1 cellular context compared by ENCODE assay signal in genomic region chr2:27875089-27875881, GRCh38.
A peak's percentile ranks its signal among the peaks of the same experiment; 100 is the strongest.
TF ChIP-seq lines count a peak whose summit lies in the region.

No MANE protein-coding gene starts in this region.

TF ChIP-seq in HepG2, 621 proteins besides CTCF, POLR2A, EP300 and RAD21 (continued from another document and continues in another):
- no peak for TF ChIP-seq ZNF142 (CRISPR knock-in tag; IDR thresholded peaks at IDR 0.05)
- TF ChIP-seq ZNF362 (CRISPR knock-in tag; IDR thresholded peaks at IDR 0.05; ENCODE audit: borderline replicate concordance) = no peak
- TF ChIP-seq ZNF800 (CRISPR knock-in tag; IDR thresholded peaks at IDR 0.05) = 0 out of 2 replicates have a peak, but pooled peaks have one; percentile 0
- peak; percentile 25 for TF ChIP-seq CEBPG (CRISPR knock-in tag; IDR thresholded peaks at IDR 0.05)
- TF ChIP-seq HNRNPUL1 (IDR thresholded peaks at IDR 0.05; ENCODE audit: low read depth, low read length) = no peak
- no peak for TF ChIP-seq NFAT5 (CRISPR knock-in tag; IDR thresholded peaks at IDR 0.05)
- TF ChIP-seq GLMP (CRISPR knock-in tag; IDR thresholded peaks at IDR 0.05; ENCODE audit: borderline replicate concordance) = no peak
- TF ChIP-seq HOXD1 (CRISPR knock-in tag; IDR thresholded peaks at IDR 0.05) = 0 out of 2 replicates have a peak, but pooled peaks have one; percentile 30
- no peak for TF ChIP-seq ZBTB4 (CRISPR knock-in tag; IDR thresholded peaks at IDR 0.05; ENCODE audit: borderline replicate concordance)
- peak; percentile 97 for TF ChIP-seq ARID5B (CRISPR knock-in tag; IDR thresholded peaks at IDR 0.05)
- TF ChIP-seq SETDB1 (CRISPR knock-in tag; IDR thresholded peaks at IDR 0.05; ENCODE audit: borderline replicate concordance) = no peak
- TF ChIP-seq CREB1 (IDR thresholded peaks at IDR 0.05) = peak; percentile 38; the same call in 1 of the 2 replicates
- peak; percentile 82 for TF ChIP-seq CREB1 (CRISPR knock-in tag; IDR thresholded peaks at IDR 0.05)
- TF ChIP-seq NR2F2 (IDR thresholded peaks at IDR 0.05; ENCODE audit: borderline replicate concordance, low read depth) = peak; percentile 34; the same call in 1 of the 2 replicates
- TF ChIP-seq ZNF367 (CRISPR knock-in tag; IDR thresholded peaks at IDR 0.05; ENCODE audit: borderline replicate concordance) = no peak
- TF ChIP-seq EHMT2 (IDR thresholded peaks at IDR 0.05; ENCODE audit: borderline replicate concordance, low read depth, low read length) = no peak
- TF ChIP-seq ZNF441 (CRISPR knock-in tag; IDR thresholded peaks at IDR 0.05; ENCODE audit: borderline replicate concordance) = no peak
- TF ChIP-seq ZNF644 (CRISPR knock-in tag; IDR thresholded peaks at IDR 0.05; ENCODE audit: low read depth) = no peak
- no peak for TF ChIP-seq ELF1 (CRISPR knock-in tag; IDR thresholded peaks at IDR 0.05)
- 0 out of 2 replicates have a peak, but pooled peaks have one; percentile 28 for TF ChIP-seq HNF1A (IDR thresholded peaks at IDR 0.05; ENCODE audit: low read depth)
- TF ChIP-seq HNF1A (CRISPR knock-in tag; IDR thresholded peaks at IDR 0.05; ENCODE audit: borderline replicate concordance) = no peak
- TF ChIP-seq ZSCAN22 (CRISPR knock-in tag; IDR thresholded peaks at IDR 0.05) = no peak
